Comparison of ENCODE assay signal across 1 cellular context in genomic region chr5:110058175-110058574, GRCh38.
TF ChIP-seq lines count a peak whose summit lies in the region.

No MANE protein-coding gene starts in this region.

TF ChIP-seq in HepG2, 621 proteins besides CTCF, POLR2A, EP300 and RAD21 (continued from another document):
- TF ChIP-seq ZBTB37 (CRISPR knock-in tag; IDR thresholded peaks at IDR 0.05) (no peak), CREBL2 (CRISPR knock-in tag; IDR thresholded peaks at IDR 0.05; ENCODE audit: borderline replicate concordance) (no peak)
TF ChIP-seq in HepG2: peak in this region for 0.
